ENCODE assay signal across 14 cellular contexts in genomic region chr2:121640380-121641326, GRCh38. TPM values are rescaled to one million over a fixed set of nuclear protein-coding genes. Genes with fewer than 3 reads are reported as not detected.
DNase-seq lines count a peak whose midpoint lies in the region; ATAC-seq and TF ChIP-seq lines count a peak whose summit lies in the region.
"Had no signal": no experiment of that assay in that cellular context is flagged by ENCODE, and none has a peak within 500 bp of the region (broad histone marks: within the 10 kb centered on the region; RNA-seq: fewer than 3 reads in every experiment).

No MANE protein-coding gene starts in this region.

- no TSS peak for BruUV-seq in HCT116 (replicated peaks; lab: Mats Ljungman, UMichigan)

- CTCF ChIA-PET in CD4-positive, alpha-beta T cell (lab: Charles Lee): no interaction called here
- CTCF ChIA-PET in HCT116 (lab: Charles Lee): no interaction called here

- H3K9me3 ChIP-seq in CD4-positive, alpha-beta T cell (ENCODE audit: control insufficient read depth, low read length): peaks cover 8% of the 10 kb centered on the region
- H3K9me3 ChIP-seq in HCT116 (ENCODE audit: control insufficient read depth in 1 of 2, insufficient read depth in 1 of 2, low read depth in 1 of 2, low read length in 2 of 2): no peaks in the 10 kb centered on the region
- H3K9me3 ChIP-seq: SJSA1, testis had no signal

- H3K4me2 ChIP-seq in HCT116 (ENCODE audit: low read length): no peak overlapping the region

- H3K36me3 Mint-ChIP-seq in CD4-positive, alpha-beta T cell (ENCODE audit: low read depth): peaks cover 55% of the 10 kb centered on the region
- peaks cover 30% of the 10 kb centered on the region for H3K36me3 Mint-ChIP-seq in activated naive CD8-positive, alpha-beta T cell treated with anti-CD3 and anti-CD28 coated beads, Interleukin-2, amount 50 U/mL, for 24 hours (ENCODE audit: low read depth)
- no peaks in the 10 kb centered on the region for H3K36me3 Mint-ChIP-seq in natural killer cell

- H3K9me3 Mint-ChIP-seq in CD4-positive, alpha-beta T cell: peaks cover 2% of the 10 kb centered on the region
- peaks cover 7% of the 10 kb centered on the region for H3K9me3 Mint-ChIP-seq in activated naive CD8-positive, alpha-beta T cell treated with anti-CD3 and anti-CD28 coated beads, Interleukin-2, amount 50 U/mL, for 24 hours
- H3K9me3 Mint-ChIP-seq in natural killer cell: no peaks in the 10 kb centered on the region
- H3K9me3 Mint-ChIP-seq: central memory CD8-positive, alpha-beta T cell had no signal

- no peak for ATAC-seq in CD4-positive, alpha-beta T cell (ENCODE audit: poor library complexity)
- ATAC-seq in HCT116: peak; percentile 82
- ATAC-seq in activated naive CD8-positive, alpha-beta T cell treated with anti-CD3 and anti-CD28 coated beads, Interleukin-2, amount 50 U/mL, for 24 hours: no peak
- peak; percentile 36 to 51 (median 37) for ATAC-seq in natural killer cell
- ATAC-seq in GM19035 (IDR thresholded peaks at IDR 0.05; ENCODE audit: unreplicated experiment): no peak
- ATAC-seq in HG03097 (IDR thresholded peaks at IDR 0.05; ENCODE audit: low FRiP score, unreplicated experiment): no peak
- ATAC-seq in HG03175 (IDR thresholded peaks at IDR 0.05; ENCODE audit: unreplicated experiment): no peak

- no peaks in the 10 kb centered on the region for H3K36me3 ChIP-seq in HCT116 (ENCODE audit: control insufficient read depth in 1 of 2, insufficient read depth in 2 of 2, low read length in 2 of 2)

- H3K27ac ChIP-seq in CD4-positive, alpha-beta T cell (ENCODE audit: low read depth, low read length): no peak overlapping the region
- no peak overlapping the region for H3K27ac ChIP-seq in HCT116 (ENCODE audit: low read depth, low read length)
- H3K27ac ChIP-seq: GM23248, SJSA1, testis had no signal

- RAD21 ChIA-PET in HCT116 (lab: Charles Lee; ENCODE audit: low non-redundant PET in 1 of 2, low total read pairs in 2 of 2, uncharacterized antibody in 2 of 2, unreplicated experiment in 2 of 2): interaction anchor here in 1 of 2 experiments (0.5 kb wide), 1 partner anchor 10 kb away, joined by 4 read pairs; no protein-coding TSS in a partner anchor

- H4K20me1 ChIP-seq in HCT116 (ENCODE audit: insufficient read depth): no peaks in the 10 kb centered on the region

- peak overlapping the region; percentile 27 for H3K27ac Mint-ChIP-seq in CD4-positive, alpha-beta T cell
- peak overlapping the region; percentile 28 for H3K27ac Mint-ChIP-seq in activated naive CD8-positive, alpha-beta T cell treated with anti-CD3 and anti-CD28 coated beads, Interleukin-2, amount 50 U/mL, for 24 hours
- H3K27ac Mint-ChIP-seq in natural killer cell: peak overlapping the region; percentile 70 to 72

- no peak for DNase-seq in CD4-positive, alpha-beta T cell
- DNase-seq in HCT116 (ENCODE audit: low read depth, low spot score) (no peak), natural killer cell (no peak)
- no peak for DNase-seq in activated naive CD8-positive, alpha-beta T cell treated with anti-CD3 and anti-CD28 coated beads, Interleukin-2, amount 50 U/mL, for 24 hours
- DNase-seq: activated CD4-positive, alpha-beta T cell treated with anti-CD3 and anti-CD28 coated beads for 1 hour; activated gamma-delta T cell; GM23248; NCI-H524 treated with DMSO at 0.1 percent for 48 hours; testis had no signal

- TF ChIP-seq CTCF in CD4-positive, alpha-beta T cell (IDR thresholded peaks at IDR 0.05): no peak
- TF ChIP-seq CTCF in HCT116 (IDR thresholded peaks at IDR 0.05 in 2 of 3, conservative IDR thresholded peaks at IDR 0.05 in 1 of 3; ENCODE audit: borderline replicate concordance in 1 of 3, insufficient read depth in 1 of 3, low read depth in 2 of 3, low read length in 2 of 3): peak in 2 of 3 experiments; percentile 17 to 19; a peak in 2 of 6 replicates
- TF ChIP-seq CTCF in natural killer cell (IDR thresholded peaks at IDR 0.05): no peak

- peaks cover 57% of the 10 kb centered on the region for H3K4me1 Mint-ChIP-seq in CD4-positive, alpha-beta T cell (ENCODE audit: low read depth)
- peaks cover 27% of the 10 kb centered on the region for H3K4me1 Mint-ChIP-seq in activated naive CD8-positive, alpha-beta T cell treated with anti-CD3 and anti-CD28 coated beads, Interleukin-2, amount 50 U/mL, for 24 hours
- H3K4me1 Mint-ChIP-seq in natural killer cell: peaks cover 34% of the 10 kb centered on the region in 2 donors

- intact Hi-C loops in CD4-positive, alpha-beta T cell (cut with DNase I, micrococcal nuclease): no loop called here
- intact Hi-C loops in HCT116 (cut with micrococcal nuclease) (no loop called here), natural killer cell (cut with micrococcal nuclease) (no loop called here)

- POLR2A ChIA-PET in CD4-positive, alpha-beta T cell (lab: Charles Lee): interaction anchor here (0.7 kb wide), 1 partner anchor 9 kb away, joined by 3 read pairs; the partner anchor contains the start of gene CLASP1
- POLR2A ChIA-PET in HCT116 (lab: Charles Lee): interaction anchor here (1.4 kb wide), 1 partner anchor 9 kb away, joined by 7 read pairs; the partner anchor contains the start of gene CLASP1

- H2AFZ ChIP-seq in HCT116 (ENCODE audit: low read depth, low read length, poor library complexity, severe bottlenecking): no peak overlapping the region
- H2AFZ ChIP-seq: GM23248 had no signal

- peaks cover 1 to 2% of the 10 kb centered on the region in 2 experiments; a peak in 3 of 4 replicates for H3K4me1 ChIP-seq in HCT116 (ENCODE audit: control insufficient read depth in 1 of 2, insufficient read depth in 2 of 2, low read length in 2 of 2)

- no peaks in the 10 kb centered on the region for H3K27me3 Mint-ChIP-seq in CD4-positive, alpha-beta T cell
- H3K27me3 Mint-ChIP-seq in activated naive CD8-positive, alpha-beta T cell treated with anti-CD3 and anti-CD28 coated beads, Interleukin-2, amount 50 U/mL, for 24 hours: no peaks in the 10 kb centered on the region
- H3K27me3 Mint-ChIP-seq in natural killer cell (ENCODE audit: low read depth in 2 of 2): no peaks in the 10 kb centered on the region
- H3K27me3 Mint-ChIP-seq: central memory CD8-positive, alpha-beta T cell had no signal

- H3K79me2 ChIP-seq in HCT116 (ENCODE audit: insufficient read depth, low read length): peaks cover 91% of the 10 kb centered on the region

- H3K9ac ChIP-seq in HCT116 (ENCODE audit: low read length): no peak overlapping the region
- H3K9ac ChIP-seq: GM23248 had no signal

- peak; percentile 20; the same call in 1 of the 2 replicates for TF ChIP-seq RAD21 in HCT116 (IDR thresholded peaks at IDR 0.05; ENCODE audit: low read depth)

- H3K4me3 ChIP-seq in HCT116 (replicated peaks in 1 of 2; ENCODE audit: low read depth in 1 of 2, low read length in 2 of 2): no peak overlapping the region
- H3K4me3 ChIP-seq: GM23248, SJSA1, testis had no signal

- no peaks in the 10 kb centered on the region for H3K27me3 ChIP-seq in CD4-positive, alpha-beta T cell (ENCODE audit: control insufficient read depth, insufficient read depth, low read length)
- no peaks in the 10 kb centered on the region for H3K27me3 ChIP-seq in HCT116 (ENCODE audit: insufficient read depth, low read length)
- H3K27me3 ChIP-seq: SJSA1, testis had no signal

- TF ChIP-seq POLR2A in HCT116 (IDR thresholded peaks at IDR 0.05; ENCODE audit: borderline replicate concordance, extremely low read depth, insufficient read depth, insufficient read length): no peak

- H3K9me2 ChIP-seq in HCT116 (ENCODE audit: insufficient read depth): no peaks in the 10 kb centered on the region

- H3K4me3 Mint-ChIP-seq in CD4-positive, alpha-beta T cell: no peak overlapping the region
- H3K4me3 Mint-ChIP-seq in activated naive CD8-positive, alpha-beta T cell treated with anti-CD3 and anti-CD28 coated beads, Interleukin-2, amount 50 U/mL, for 24 hours: no peak overlapping the region
- H3K4me3 Mint-ChIP-seq in natural killer cell: no peak overlapping the region
- H3K4me3 Mint-ChIP-seq: central memory CD8-positive, alpha-beta T cell had no signal

TF ChIP-seq in HCT116, 20 proteins besides CTCF, POLR2A, EP300 and RAD21:
- no peak for TF ChIP-seq ZFX (IDR thresholded peaks at IDR 0.05)
- TF ChIP-seq TCF7L2 (IDR thresholded peaks at IDR 0.05; ENCODE audit: borderline replicate concordance, extremely low read depth, insufficient read depth, insufficient read length): no peak
- no peak for TF ChIP-seq CEBPB (IDR thresholded peaks at IDR 0.05; ENCODE audit: low read depth)
- no peak for TF ChIP-seq JUND (IDR thresholded peaks at IDR 0.05)
- TF ChIP-seq ELF1 (IDR thresholded peaks at IDR 0.05; ENCODE audit: borderline replicate concordance, low read depth): no peak
- no peak for TF ChIP-seq POLR2AphosphoS5 (IDR thresholded peaks at IDR 0.05; ENCODE audit: low read depth, low read length)
- TF ChIP-seq FOSL1 (IDR thresholded peaks at IDR 0.05; ENCODE audit: low read depth): no peak
TF ChIP-seq in HCT116: peak in this region for 0.

RNA-seq across cellular contexts. Expression of gene CLASP1, which starts 8.6 kb away (rescaled TPM):
- 10 to 100 TPM; 58.0 to 58.5 TPM for total RNA-seq in CD4-positive, alpha-beta T cell
- total RNA-seq in HCT116 (2021; ENCODE audit: unreplicated experiment) (41.9 TPM), natural killer cell (100 to 1,000 TPM; 125 to 142 (median 127) TPM)
- polyA plus RNA-seq in HCT116 (2012): 17.0 TPM in 2 replicates

Comparison
In these comparisons a context has a peak if more than half of its experiments do, and no peak if none do; other contexts are left out.
1. ATAC-seq: peak in HCT116 (single experiment) and natural killer cell (3 of 3); none in CD4-positive, alpha-beta T cell (single experiment), activated naive CD8-positive, alpha-beta T cell treated with anti-CD3 and anti-CD28 coated beads, Interleukin-2, amount 50 U/mL, for 24 hours (single experiment), GM19035 (single experiment), HG03097 (single experiment) and HG03175 (single experiment).
2. CTCF ChIP-seq: peak in HCT116 (2 of 3); none in CD4-positive, alpha-beta T cell (single experiment) and natural killer cell (single experiment).
3. Peak in every context shown above with its lines, with median percentiles within 50 percentile points of each other: H3K27ac Mint-ChIP-seq.